ENCODE assay signal across 23 cellular contexts in genomic region chr15:64888336-64888735, GRCh38. TPM values are rescaled to one million over a fixed set of nuclear protein-coding genes. Genes with fewer than 3 reads are reported as not detected.
DNase-seq lines count a peak whose midpoint lies in the region; TF ChIP-seq lines count a peak whose summit lies in the region.
"Had no signal": no experiment of that assay in that cellular context is flagged by ENCODE, and none has a peak within 500 bp of the region (broad histone marks: within the 10 kb centered on the region; RNA-seq: fewer than 3 reads in every experiment).

No MANE protein-coding gene starts in this region.

- H2BK5ac ChIP-seq in neuronal stem cell (ENCODE audit: low read length): no peak overlapping the region

- H3K4me1 ChIP-seq in BLaER1 (peaks cover 40% of the 10 kb centered on the region), neuronal stem cell (ENCODE audit: control insufficient read depth in 2 of 2, insufficient read depth in 1 of 2, low read depth in 1 of 2, low read length in 2 of 2) (peaks cover 8 to 9% of the 10 kb centered on the region in 2 donors), vagina (peaks cover 22% of the 10 kb centered on the region)

- no peak overlapping the region for H4K91ac ChIP-seq in neuronal stem cell (ENCODE audit: low read depth, low read length, poor library complexity)

- no peak overlapping the region for H3K27ac Mint-ChIP-seq in activated CD4-positive, alpha-beta T cell treated with anti-CD3 and anti-CD28 coated beads, Interleukin-2, amount 10 ng/mL, durations not matched to agents 7 days and 5 days
- H3K27ac Mint-ChIP-seq: CD4-positive, alpha-beta memory T cell had no signal

- no peak overlapping the region for H3K4ac ChIP-seq in neuronal stem cell (ENCODE audit: low read length)

- no peaks in the 10 kb centered on the region for H3K27me3 ChIP-seq in BLaER1
- H3K27me3 ChIP-seq in neuronal stem cell (ENCODE audit: control insufficient read depth in 3 of 3, insufficient read depth in 3 of 3, low read depth in 1 of 3, low read length in 3 of 3): no peaks in the 10 kb centered on the region
- no peaks in the 10 kb centered on the region for H3K27me3 ChIP-seq in vagina
- H3K27me3 ChIP-seq: BE2C had no signal

- no peak overlapping the region for H2AFZ ChIP-seq in neuronal stem cell (ENCODE audit: low read length)

- TF ChIP-seq CTCF in vagina (IDR thresholded peaks at IDR 0.05): no peak

- peaks cover 40% of the 10 kb centered on the region for H3K4me1 Mint-ChIP-seq in activated CD4-positive, alpha-beta T cell treated with anti-CD3 and anti-CD28 coated beads, Interleukin-2, amount 10 ng/mL, durations not matched to agents 7 days and 5 days

- H3K9me3 ChIP-seq in BLaER1 (no peaks in the 10 kb centered on the region), neuronal stem cell (replicated peaks in 1 of 2; ENCODE audit: control insufficient read depth in 2 of 2, insufficient read depth in 1 of 2, low read depth in 1 of 2, low read length in 2 of 2) (no peaks in the 10 kb centered on the region), vagina (no peaks in the 10 kb centered on the region)
- H3K9me3 ChIP-seq: A549, BE2C had no signal

- H4K20me1 ChIP-seq in BLaER1: no peaks in the 10 kb centered on the region

- DNase-seq in caudate nucleus (lab: John Stamatoyannopoulos, UW) (no peak), islet precursor cell (peak; percentile 38), neuronal stem cell (ENCODE audit: low spot score) (no peak), amniotic stem cell (lab: John Stamatoyannopoulos, UW) (no peak), SKM-1 (lab: John Stamatoyannopoulos, UW; ENCODE audit: unreplicated experiment) (no peak), vagina (ENCODE audit: extremely low spot score in 2 of 2) (no peak)
- no peak for DNase-seq in activated CD4-positive, alpha-beta T cell treated with anti-CD3 and anti-CD28 coated beads, Interleukin-2, amount 10 ng/mL, durations not matched to agents 7 days and 5 days
- DNase-seq: 8988T; ACHN; AML-193; BE2C; C1 segment of cervical spinal cord; Calu3; CD4-positive, alpha-beta memory T cell; COR-L47; DMS53; DMS79 treated with DMSO at 0.1 percent for 48 hours; GF-D8; GOT3; H7; HCEC 1CT had no signal

- no peak overlapping the region for H2BK15ac ChIP-seq in neuronal stem cell (ENCODE audit: low read length)

- POLR2A ChIA-PET in activated CD4-positive, alpha-beta T cell treated with anti-CD3 and anti-CD28 coated beads, Interleukin-2, amount 10 ng/mL, durations not matched to agents 7 days and 5 days (lab: Charles Lee): no interaction called here

- H3K4me3 ChIP-seq in BLaER1 (no peak overlapping the region), neuronal stem cell (ENCODE audit: low read length in 2 of 2) (no peak overlapping the region), vagina (no peak overlapping the region)
- H3K4me3 ChIP-seq: A549 had no signal

- no peak overlapping the region for H2BK120ac ChIP-seq in neuronal stem cell (ENCODE audit: low read depth, low read length)

- H3K4me2 ChIP-seq in BLaER1 (no peak overlapping the region), neuronal stem cell (ENCODE audit: insufficient read depth, low read length, poor library complexity, severe bottlenecking) (no peak overlapping the region)
- H3K4me2 ChIP-seq: A549 had no signal

- H2AK5ac ChIP-seq in neuronal stem cell (ENCODE audit: low read depth, low read length): no peak overlapping the region

- H3K14ac ChIP-seq in neuronal stem cell (ENCODE audit: low read length): no peak overlapping the region

- H3K18ac ChIP-seq in neuronal stem cell (ENCODE audit: low read length): peak overlapping the region; percentile 89

- no peak overlapping the region for H3K23ac ChIP-seq in neuronal stem cell (ENCODE audit: low read depth, low read length, poor library complexity)

- intact Hi-C loops in vagina (cut with DNase I): no loop called here

- H2BK12ac ChIP-seq in neuronal stem cell (ENCODE audit: low read length): no peak overlapping the region

- H4K8ac ChIP-seq in neuronal stem cell (ENCODE audit: low read depth, low read length): no peak overlapping the region

- no peak overlapping the region for H3K4me3 Mint-ChIP-seq in activated CD4-positive, alpha-beta T cell treated with anti-CD3 and anti-CD28 coated beads, Interleukin-2, amount 10 ng/mL, durations not matched to agents 7 days and 5 days
- H3K4me3 Mint-ChIP-seq: CD4-positive, alpha-beta memory T cell had no signal

- CTCF ChIA-PET in activated CD4-positive, alpha-beta T cell treated with anti-CD3 and anti-CD28 coated beads, Interleukin-2, amount 10 ng/mL, durations not matched to agents 7 days and 5 days (lab: Charles Lee): interaction anchor here (1.0 to 2.8 kb wide), 5 partner anchors 10 to 53 kb away, joined by 3 to 11 read pairs (median 3); no protein-coding TSS in a partner anchor

- TF ChIP-seq POLR2A in vagina (IDR thresholded peaks at IDR 0.05): no peak

- H3K9me3 Mint-ChIP-seq in activated CD4-positive, alpha-beta T cell treated with anti-CD3 and anti-CD28 coated beads, Interleukin-2, amount 10 ng/mL, durations not matched to agents 7 days and 5 days: no peaks in the 10 kb centered on the region
- H3K9me3 Mint-ChIP-seq: CD4-positive, alpha-beta memory T cell had no signal

- no peaks in the 10 kb centered on the region for H3K79me1 ChIP-seq in neuronal stem cell (ENCODE audit: low read depth, low read length)

- H3K27me3 Mint-ChIP-seq in activated CD4-positive, alpha-beta T cell treated with anti-CD3 and anti-CD28 coated beads, Interleukin-2, amount 10 ng/mL, durations not matched to agents 7 days and 5 days: no peaks in the 10 kb centered on the region
- H3K27me3 Mint-ChIP-seq: CD4-positive, alpha-beta memory T cell had no signal

- H3K36me3 ChIP-seq in BLaER1 (no peaks in the 10 kb centered on the region), neuronal stem cell (replicated peaks in 1 of 2; ENCODE audit: control insufficient read depth in 2 of 2, insufficient read depth in 2 of 2, low read length in 2 of 2) (no peaks in the 10 kb centered on the region), vagina (no peaks in the 10 kb centered on the region)
- H3K36me3 ChIP-seq: BE2C had no signal

- H3K27ac ChIP-seq in BLaER1 (0 out of 2 replicates have a peak overlapping the region, but pooled peaks have one; percentile 13), caudate nucleus (ENCODE audit: low read depth, low read length) (peak overlapping the region; percentile 44), neuronal stem cell (replicated peaks; ENCODE audit: low read length) (no peak overlapping the region), vagina (no peak overlapping the region)
- H3K27ac ChIP-seq: A549 had no signal

- H3K36me3 Mint-ChIP-seq in activated CD4-positive, alpha-beta T cell treated with anti-CD3 and anti-CD28 coated beads, Interleukin-2, amount 10 ng/mL, durations not matched to agents 7 days and 5 days (ENCODE audit: low read depth): no peaks in the 10 kb centered on the region
- H3K36me3 Mint-ChIP-seq: CD4-positive, alpha-beta memory T cell had no signal

- no CpG with 5 or more reads among the region's 6 CpGs for WGBS in neuronal stem cell (ENCODE audit: extremely low coverage in 2 of 2, insufficient read length in 2 of 2, insufficient replicate concordance in 1 of 2), 2 donors

- H3K9ac ChIP-seq in BLaER1 (no peak overlapping the region), neuronal stem cell (ENCODE audit: low read depth, low read length, poor library complexity) (no peak overlapping the region)

RNA-seq across cellular contexts. Expression of gene ANKDD1A, which starts 23.4 kb away (rescaled TPM):
- 3.2 TPM for polyA plus RNA-seq in neuronal stem cell (2013, experiment 1 of 2)
- 3.2 TPM for polyA plus RNA-seq in neuronal stem cell (2013, experiment 2 of 2)
- total RNA-seq in activated CD4-positive, alpha-beta T cell treated with anti-CD3 and anti-CD28 coated beads, Interleukin-2, amount 10 ng/mL, durations not matched to agents 7 days and 5 days: 1 to 10 TPM in 1 of 2 experiments, under 1 TPM in 1; 0.87 to 1.1 TPM
- 17.7 TPM for total RNA-seq in vagina

RNA-seq across cellular contexts. Expression of gene PLEKHO2, which starts 46.6 kb away (rescaled TPM):
- 5.7 TPM for polyA plus RNA-seq in neuronal stem cell (2013, experiment 1 of 2)
- polyA plus RNA-seq in neuronal stem cell (2013, experiment 2 of 2): 6.0 TPM
- 10 to 100 TPM; 25.4 to 27.6 TPM for total RNA-seq in activated CD4-positive, alpha-beta T cell treated with anti-CD3 and anti-CD28 coated beads, Interleukin-2, amount 10 ng/mL, durations not matched to agents 7 days and 5 days
- 34.9 TPM for total RNA-seq in vagina

Comparison
In these comparisons a context has a peak if more than half of its experiments do, and no peak if none do; other contexts are left out.
1. H3K27ac ChIP-seq: peak in BLaER1 (single experiment) and caudate nucleus (single experiment); none in neuronal stem cell (single experiment) and vagina (single experiment).